Comparison of ENCODE assay signal across 1 cellular context in the genomic region with DNA sequence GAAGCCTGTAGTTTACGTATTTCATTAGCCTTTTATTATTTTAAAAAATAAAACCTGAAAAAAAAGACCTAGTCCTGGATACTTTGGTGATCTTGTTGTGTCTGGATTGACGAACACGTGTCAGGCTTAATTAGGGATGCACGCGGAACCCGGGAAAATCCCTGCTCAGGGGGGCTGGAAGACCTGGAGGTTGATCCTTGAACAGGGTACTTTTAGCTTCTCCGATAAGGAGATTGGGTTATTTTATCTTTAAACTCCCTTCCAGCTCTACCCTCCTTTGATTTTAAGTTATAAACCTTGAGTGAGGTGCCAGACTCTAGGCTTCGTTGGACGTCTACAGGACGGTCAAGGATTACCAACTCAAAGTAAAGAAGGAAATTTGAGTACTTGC.
TF ChIP-seq lines count a peak whose summit lies in the region.

No MANE protein-coding gene starts in this region.

TF ChIP-seq in GM23338, 12 proteins besides CTCF, POLR2A, EP300 and RAD21 (continued from another document):
- TF ChIP-seq, protein P1, sequence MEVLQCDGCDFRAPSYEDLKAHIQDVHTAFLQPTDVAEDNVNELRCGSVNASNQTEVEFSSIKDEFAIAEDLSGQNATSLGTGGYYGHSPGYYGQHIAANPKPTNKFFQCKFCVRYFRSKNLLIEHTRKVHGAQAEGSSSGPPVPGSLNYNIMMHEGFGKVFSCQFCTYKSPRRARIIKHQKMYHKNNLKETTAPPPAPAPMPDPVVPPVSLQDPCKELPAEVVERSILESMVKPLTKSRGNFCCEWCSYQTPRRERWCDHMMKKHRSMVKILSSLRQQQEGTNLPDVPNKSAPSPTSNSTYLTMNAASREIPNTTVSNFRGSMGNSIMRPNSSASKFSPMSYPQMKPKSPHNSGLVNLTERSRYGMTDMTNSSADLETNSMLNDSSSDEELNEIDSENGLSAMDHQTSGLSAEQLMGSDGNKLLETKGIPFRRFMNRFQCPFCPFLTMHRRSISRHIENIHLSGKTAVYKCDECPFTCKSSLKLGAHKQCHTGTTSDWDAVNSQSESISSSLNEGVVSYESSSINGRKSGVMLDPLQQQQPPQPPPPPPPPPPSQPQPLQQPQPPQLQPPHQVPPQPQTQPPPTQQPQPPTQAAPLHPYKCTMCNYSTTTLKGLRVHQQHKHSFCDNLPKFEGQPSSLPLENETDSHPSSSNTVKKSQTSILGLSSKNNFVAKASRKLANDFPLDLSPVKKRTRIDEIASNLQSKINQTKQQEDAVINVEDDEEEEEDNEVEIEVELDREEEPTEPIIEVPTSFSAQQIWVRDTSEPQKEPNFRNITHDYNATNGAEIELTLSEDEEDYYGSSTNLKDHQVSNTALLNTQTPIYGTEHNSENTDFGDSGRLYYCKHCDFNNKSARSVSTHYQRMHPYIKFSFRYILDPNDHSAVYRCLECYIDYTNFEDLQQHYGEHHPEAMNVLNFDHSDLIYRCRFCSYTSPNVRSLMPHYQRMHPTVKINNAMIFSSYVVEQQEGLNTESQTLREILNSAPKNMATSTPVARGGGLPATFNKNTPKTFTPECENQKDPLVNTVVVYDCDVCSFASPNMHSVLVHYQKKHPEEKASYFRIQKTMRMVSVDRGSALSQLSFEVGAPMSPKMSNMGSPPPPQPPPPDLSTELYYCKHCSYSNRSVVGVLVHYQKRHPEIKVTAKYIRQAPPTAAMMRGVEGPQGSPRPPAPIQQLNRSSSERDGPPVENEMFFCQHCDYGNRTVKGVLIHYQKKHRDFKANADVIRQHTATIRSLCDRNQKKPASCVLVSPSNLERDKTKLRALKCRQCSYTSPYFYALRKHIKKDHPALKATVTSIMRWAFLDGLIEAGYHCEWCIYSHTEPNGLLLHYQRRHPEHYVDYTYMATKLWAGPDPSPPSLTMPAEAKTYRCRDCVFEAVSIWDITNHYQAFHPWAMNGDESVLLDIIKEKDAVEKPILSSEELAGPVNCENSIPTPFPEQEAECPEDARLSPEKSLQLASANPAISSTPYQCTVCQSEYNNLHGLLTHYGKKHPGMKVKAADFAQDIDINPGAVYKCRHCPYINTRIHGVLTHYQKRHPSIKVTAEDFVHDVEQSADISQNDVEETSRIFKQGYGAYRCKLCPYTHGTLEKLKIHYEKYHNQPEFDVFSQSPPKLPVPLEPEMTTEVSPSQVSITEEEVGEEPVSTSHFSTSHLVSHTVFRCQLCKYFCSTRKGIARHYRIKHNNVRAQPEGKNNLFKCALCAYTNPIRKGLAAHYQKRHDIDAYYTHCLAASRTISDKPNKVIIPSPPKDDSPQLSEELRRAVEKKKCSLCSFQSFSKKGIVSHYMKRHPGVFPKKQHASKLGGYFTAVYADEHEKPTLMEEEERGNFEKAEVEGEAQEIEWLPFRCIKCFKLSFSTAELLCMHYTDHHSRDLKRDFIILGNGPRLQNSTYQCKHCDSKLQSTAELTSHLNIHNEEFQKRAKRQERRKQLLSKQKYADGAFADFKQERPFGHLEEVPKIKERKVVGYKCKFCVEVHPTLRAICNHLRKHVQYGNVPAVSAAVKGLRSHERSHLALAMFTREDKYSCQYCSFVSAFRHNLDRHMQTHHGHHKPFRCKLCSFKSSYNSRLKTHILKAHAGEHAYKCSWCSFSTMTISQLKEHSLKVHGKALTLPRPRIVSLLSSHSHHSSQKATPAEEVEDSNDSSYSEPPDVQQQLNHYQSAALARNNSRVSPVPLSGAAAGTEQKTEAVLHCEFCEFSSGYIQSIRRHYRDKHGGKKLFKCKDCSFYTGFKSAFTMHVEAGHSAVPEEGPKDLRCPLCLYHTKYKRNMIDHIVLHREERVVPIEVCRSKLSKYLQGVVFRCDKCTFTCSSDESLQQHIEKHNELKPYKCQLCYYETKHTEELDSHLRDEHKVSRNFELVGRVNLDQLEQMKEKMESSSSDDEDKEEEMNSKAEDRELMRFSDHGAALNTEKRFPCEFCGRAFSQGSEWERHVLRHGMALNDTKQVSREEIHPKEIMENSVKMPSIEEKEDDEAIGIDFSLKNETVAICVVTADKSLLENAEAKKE (CRISPR knock-in tag; IDR thresholded peaks at IDR 0.05), result no peak
- no peak for TF ChIP-seq NANOG (IDR thresholded peaks at IDR 0.05; ENCODE audit: borderline replicate concordance)
